In genomic region chr19:13847900-13848677, GRCh38 we compare ENCODE assay signal across 9 cellular contexts. TPM values are rescaled to one million over a fixed set of nuclear protein-coding genes. Genes with fewer than 3 reads are reported as not detected.
A peak's percentile ranks its signal among the peaks of the same experiment; 100 is the strongest.
DNase-seq lines count a peak whose midpoint lies in the region; ATAC-seq and TF ChIP-seq lines count a peak whose summit lies in the region.
"Had no signal": no experiment of that assay in that cellular context is flagged by ENCODE, and none has a peak within 500 bp of the region (broad histone marks: within the 10 kb centered on the region; RNA-seq: fewer than 3 reads in every experiment).

No MANE protein-coding gene starts in this region.

- peaks cover 2% of the 10 kb centered on the region; the same call in 1 of the 2 replicates for H3K27me3 ChIP-seq in DOHH2 (ENCODE audit: control insufficient read depth, low read length)
- no peaks in the 10 kb centered on the region for H3K27me3 ChIP-seq in SJSA1 (replicated peaks)
- no peaks in the 10 kb centered on the region for H3K27me3 ChIP-seq in esophagus muscularis mucosa
- H3K27me3 ChIP-seq in prostate gland (replicated peaks; ENCODE audit: insufficient read depth), result no peaks in the 10 kb centered on the region

- H3F3A ChIP-seq in DOHH2 (ENCODE audit: control insufficient read depth, insufficient read depth), result peaks cover 22% of the 10 kb centered on the region

- ATAC-seq in HG03469 (IDR thresholded peaks at IDR 0.05; ENCODE audit: unreplicated experiment), result no peak

- H3K4me1 ChIP-seq in DOHH2 (ENCODE audit: control insufficient read depth, low read length), result peaks cover 61% of the 10 kb centered on the region
- peaks cover 72% of the 10 kb centered on the region for H3K4me1 ChIP-seq in SJSA1 (replicated peaks)
- peaks cover 83 to 96% (median 92%) of the 10 kb centered on the region in 4 donors for H3K4me1 ChIP-seq in esophagus muscularis mucosa
- peaks cover 14% of the 10 kb centered on the region for H3K4me1 ChIP-seq in prostate gland (replicated peaks)

- H3K9me3 ChIP-seq in DOHH2 (ENCODE audit: control insufficient read depth, insufficient read depth, low read length) (no peaks in the 10 kb centered on the region), SJSA1 (replicated peaks) (no peaks in the 10 kb centered on the region), esophagus muscularis mucosa (no peaks in the 10 kb centered on the region), prostate gland (no peaks in the 10 kb centered on the region)

- H3K4me3 ChIP-seq in DOHH2 (ENCODE audit: low read length), result peak overlapping the region; percentile 74
- peak overlapping the region; percentile 37 for H3K4me3 ChIP-seq in SJSA1
- H3K4me3 ChIP-seq in esophagus muscularis mucosa, result peak overlapping the region; percentile 62 to 71 (median 64)
- peak overlapping the region; percentile 41 to 51 for H3K4me3 ChIP-seq in prostate gland

- WGBS in esophagus muscularis mucosa, result 44% methylated on average over 10 of the region's 15 CpGs
- WGBS in prostate gland, result 23% methylated on average over 15 of the region's 15 CpGs

- DNase-seq in SJSA1 (ENCODE audit: low read depth in 1 of 2, low spot score in 2 of 2), result no peak
- no peak for DNase-seq in esophagus muscularis mucosa (ENCODE audit: extremely low spot score)
- DNase-seq in prostate gland (ENCODE audit: low spot score), result no peak
- no peak for DNase-seq in NCI-H2171 (lab: John Stamatoyannopoulos, UW)
- no peak for DNase-seq in NAMALWA (ENCODE audit: low spot score)
- no peak for DNase-seq in NK-92 (lab: John Stamatoyannopoulos, UW; ENCODE audit: unreplicated experiment)

- H3K27ac ChIP-seq in DOHH2 (ENCODE audit: low read depth, low read length) (0 out of 2 replicates have a peak overlapping the region, but pooled peaks have one; percentile 63), SJSA1 (peak overlapping the region; percentile 100), esophagus muscularis mucosa (replicated peaks in 1 of 4) (peak overlapping the region; percentile 99 to 100 (median 100)), prostate gland (peak overlapping the region; percentile 98 to 99)

- peak; percentile 14 for TF ChIP-seq CTCF in DOHH2 (IDR thresholded peaks at IDR 0.05; ENCODE audit: low read depth, low read length, poor library complexity, severe bottlenecking)
- no peak for TF ChIP-seq CTCF in esophagus muscularis mucosa (IDR thresholded peaks at IDR 0.05)
- TF ChIP-seq CTCF in prostate gland (IDR thresholded peaks at IDR 0.05), result no peak

- TF ChIP-seq POLR2A in esophagus muscularis mucosa (IDR thresholded peaks at IDR 0.05; ENCODE audit: low read depth) (no peak), prostate gland (IDR thresholded peaks at IDR 0.05) (no peak)

- intact Hi-C loops in esophagus muscularis mucosa (cut with DNase I) (loop anchor here (10.0 kb wide), 1 partner anchor 693 kb away; the partner anchor contains the start of genes IER2 and STX10), prostate gland (cut with DNase I) (no loop called here)

- no peaks in the 10 kb centered on the region for H3K36me3 ChIP-seq in DOHH2 (ENCODE audit: control insufficient read depth, low read length)
- no peaks in the 10 kb centered on the region for H3K36me3 ChIP-seq in SJSA1
- no peaks in the 10 kb centered on the region for H3K36me3 ChIP-seq in esophagus muscularis mucosa
- H3K36me3 ChIP-seq in prostate gland, result no peaks in the 10 kb centered on the region

- peak overlapping the region; percentile 97 for H3K4me2 ChIP-seq in DOHH2 (ENCODE audit: low read length)

- H4K20me1 ChIP-seq in DOHH2 (ENCODE audit: control insufficient read depth, insufficient read depth, low read depth, low read length), result no peaks in the 10 kb centered on the region

- no peak for TF ChIP-seq EP300 in esophagus muscularis mucosa (IDR thresholded peaks at IDR 0.05)

- no peaks in the 10 kb centered on the region for H3K9me2 ChIP-seq in DOHH2 (replicated peaks; ENCODE audit: control insufficient read depth, low read length)

- H3K79me2 ChIP-seq in DOHH2 (ENCODE audit: control insufficient read depth, low read length), result no peaks in the 10 kb centered on the region

RNA-seq across cellular contexts. Expression of gene NANOS3, which starts 28.8 kb away (rescaled TPM):
- 0.50 TPM in 1 of 2 replicates, not detected in the other for total RNA-seq in SJSA1 (2014; rRNA removed; shearing (Covaris generic))
- total RNA-seq in esophagus muscularis mucosa, result not detected
- total RNA-seq in prostate gland, result 1 to 10 TPM in 1 of 2 donors, not detected in 1; 1.5 TPM
- total RNA-seq: SK-MEL-5 had no signal

RNA-seq across cellular contexts. Expression of gene ZSWIM4, which starts 52.8 kb away (rescaled TPM):
- 1.9 and 2.9 TPM in 2 replicates for total RNA-seq in SJSA1 (2014; rRNA removed; shearing (Covaris generic))
- total RNA-seq in esophagus muscularis mucosa (10 to 100 TPM in 1 of 4 donors, 1 to 10 TPM in 3; 5.3 to 11.6 (median 7.8) TPM), prostate gland (10 to 100 TPM in 1 of 2 donors, 1 to 10 TPM in 1; 9.7 to 14.2 TPM)

RNA-seq across cellular contexts. Expression of gene BRME1, which starts 57.8 kb away (rescaled TPM):
- total RNA-seq in SJSA1 (2014; rRNA removed; shearing (Covaris generic)), result 0.21 TPM in 1 of 2 replicates, not detected in the other
- total RNA-seq in esophagus muscularis mucosa (1 to 10 TPM in 1 of 4 donors, under 1 TPM in 3; 0.42 to 1.1 (median 0.78) TPM), prostate gland (10 to 100 TPM in 1 of 2 donors, 1 to 10 TPM in 1; 2.0 to 12.6 TPM)

RNA-seq across cellular contexts. Expression of gene CC2D1A, which starts 57.9 kb away (rescaled TPM):
- total RNA-seq in SJSA1 (2014; rRNA removed; shearing (Covaris generic)), result 12.3 and 18.3 TPM in 2 replicates
- total RNA-seq in esophagus muscularis mucosa (10 to 100 TPM; 22.9 to 42.8 (median 33.6) TPM), prostate gland (10 to 100 TPM; 40.9 to 64.8 TPM)
